ENCODE assay signal across 8 cellular contexts in the genomic region with DNA sequence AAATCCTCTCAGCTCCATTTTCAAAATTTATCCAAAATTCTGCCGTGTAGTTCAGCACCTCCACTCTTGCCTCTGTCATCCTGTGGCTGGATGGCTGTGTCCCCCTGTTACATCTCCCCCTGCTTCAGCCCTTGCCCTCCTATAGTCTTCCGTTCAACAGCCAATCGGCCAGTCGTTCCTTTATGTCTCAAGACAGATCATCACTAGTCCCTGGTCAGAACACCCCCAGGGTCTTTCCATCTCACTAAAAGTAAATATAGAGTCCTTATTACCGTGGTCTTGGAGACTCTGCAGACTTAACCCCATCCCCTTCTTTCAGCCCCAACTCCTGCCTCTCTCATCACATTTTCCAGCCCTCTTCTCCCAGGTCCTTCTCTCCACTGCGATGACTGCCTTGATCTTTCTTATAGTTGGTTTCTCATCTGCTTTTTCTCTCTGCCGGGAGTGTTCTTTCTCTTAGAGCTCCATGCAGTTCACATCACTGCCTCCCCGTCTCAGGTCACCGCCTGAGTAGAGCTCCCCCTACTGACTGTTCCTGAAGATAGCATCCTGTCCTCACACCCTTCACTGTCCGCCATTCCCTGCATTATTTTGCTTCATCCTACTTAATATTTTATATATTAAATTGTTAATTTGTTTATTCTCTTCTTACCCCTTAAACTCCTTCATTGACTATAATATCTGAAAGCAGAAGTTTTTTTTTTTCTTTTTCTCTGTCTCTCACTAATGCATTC.
A peak's percentile ranks its signal among the peaks of the same experiment; 100 is the strongest.
DNase-seq lines count a peak whose midpoint lies in the region; ATAC-seq and TF ChIP-seq lines count a peak whose summit lies in the region.

No MANE protein-coding gene starts in this region.

- peak overlapping the region; percentile 69; the same call in 1 of the 2 replicates for H3K27ac ChIP-seq in Panc1 (ENCODE audit: low read length)

- no TSS peak for BruUV-seq in Panc1 (replicated peaks; lab: Mats Ljungman, UMichigan)

- H3K4me3 ChIP-seq in GM12864 (ENCODE audit: low read depth, low read length) = peak overlapping the region; percentile 52
- H3K4me3 ChIP-seq in Panc1 (ENCODE audit: low read depth in 2 of 2, low read length in 2 of 2) = peak overlapping the region; percentile 37 to 60

- TF ChIP-seq CTCF in GM12864 (IDR thresholded peaks at IDR 0.05; ENCODE audit: low read depth, low read length, missing control alignments) (peak; percentile 72), GM20000 (IDR thresholded peaks at IDR 0.05; ENCODE audit: extremely low read depth, missing control alignments) (peak; percentile 33), Panc1 (IDR thresholded peaks at IDR 0.05) (peak; percentile 81)

- in situ Hi-C loops in Panc1 (cut with HindIII; ENCODE audit: low pct_unique_long_range_greater_than_20kb, low sequenced_read_pairs) = no loop called here

- intact Hi-C loops in Panc1 (cut with micrococcal nuclease; ENCODE audit: unreplicated experiment) = no loop called here

- no peaks in the 10 kb centered on the region for H3K9me3 ChIP-seq in Panc1 (ENCODE audit: control insufficient read depth, insufficient read depth, low read depth, low read length)

- CTCF ChIA-PET in Panc1 (lab: Charles Lee) = interaction anchor here (0.7 kb wide), 2 partner anchors 24 to 249 kb away, joined by 4 to 6 read pairs; no protein-coding TSS in a partner anchor

- H3K36me3 ChIP-seq in Panc1 (ENCODE audit: control insufficient read depth, insufficient read depth, low read length) = no peaks in the 10 kb centered on the region

- ATAC-seq in HG03439 (IDR thresholded peaks at IDR 0.05; ENCODE audit: unreplicated experiment) (peak; percentile 89), Panc1 (peak; percentile 98)

- DNase-seq in GM12864 (ENCODE audit: low read depth) = peak; percentile 40
- peak; percentile 45 for DNase-seq in GM20000 (ENCODE audit: low spot score)
- DNase-seq in Panc1 (ENCODE audit: low read depth, low spot score) = no peak
- DNase-seq in foreskin melanocyte = peak; percentile 53
- no peak for DNase-seq in cortex of kidney (lab: John Stamatoyannopoulos, UW)
- no peak for DNase-seq in T-helper 1 cell
- no peak for DNase-seq in hippocampal formation (lab: John Stamatoyannopoulos, UW)

- POLR2A ChIA-PET in Panc1 (lab: Charles Lee) = interaction anchor here (0.7 kb wide), 2 partner anchors 82 to 1041 kb away, joined by 3 to 4 read pairs; no protein-coding TSS in a partner anchor

- H3K27me3 ChIP-seq in Panc1 (ENCODE audit: control insufficient read depth, insufficient read depth, low read length) = no peaks in the 10 kb centered on the region

- no peaks in the 10 kb centered on the region for H3K4me1 ChIP-seq in Panc1 (ENCODE audit: control insufficient read depth, insufficient read depth, low read length)

Comparison
In these comparisons a context has a peak if more than half of its experiments do, and no peak if none do; other contexts are left out.
1. DNase-seq: peak in GM12864 (single experiment), GM20000 (single experiment) and foreskin melanocyte (single experiment); none in Panc1 (single experiment), cortex of kidney (single experiment), T-helper 1 cell (0 of 5) and hippocampal formation (0 of 2).
2. Peak in every context shown above with its lines, with median percentiles within 50 percentile points of each other: CTCF ChIP-seq.